29 cellular contexts compared by ENCODE assay signal in genomic region chr2:62045017-62045543, GRCh38.
"Had no signal": no experiment of that assay in that cellular context is flagged by ENCODE, and none has a peak within 500 bp of the region (broad histone marks: within the 10 kb centered on the region; RNA-seq: fewer than 3 reads in every experiment).

No MANE protein-coding gene starts in this region.

- FAIRE-seq: astrocyte, keratinocyte had no signal

- H2AFZ ChIP-seq: parathyroid adenoma had no signal

- H3K27ac ChIP-seq: epithelial cell of prostate, gastroesophageal sphincter, parathyroid adenoma, psoas muscle, testis, vagina had no signal

- H3K9ac ChIP-seq: parathyroid adenoma had no signal

- H3K27me3 ChIP-seq: gastroesophageal sphincter, testis, vagina had no signal

- H3K4me3 ChIP-seq: gastroesophageal sphincter, psoas muscle, smooth muscle cell, testis, vagina had no signal

- DNase-seq: activated CD4-positive, alpha-beta memory T cell treated with anti-CD3 and anti-CD28 coated beads for 36 hours; activated CD4-positive, alpha-beta T cell treated with anti-CD3 and anti-CD28 coated beads, Interleukin-2, amount 10 ng/mL, durations not matched to agents 24 days and 14 days; activated CD4-positive, CD25-positive, alpha-beta regulatory T cell treated with anti-CD3 and anti-CD28 coated beads, Interleukin-2, amount 50 U/mL, for 72 hours; activated CD8-positive, alpha-beta memory T cell treated with anti-CD3 and anti-CD28 coated beads, Interleukin-2, amount 50 U/mL, for 4 hours; activated effector memory CD4-positive, alpha-beta T cell treated with anti-CD3 and anti-CD28 coated beads, Interleukin-2, amount 50 U/mL, for 16 hours; activated naive CD4-positive, alpha-beta T cell treated with anti-CD3 and anti-CD28 coated beads for 36 hours; activated naive CD8-positive, alpha-beta T cell treated with anti-CD3 and anti-CD28 coated beads, Interleukin-2, amount 10 ng/mL, durations not matched to agents 7 days and 5 days; activated T-cell treated with anti-CD3 and anti-CD28 coated beads, Interleukin-2, amount 50 U/mL, for 1 hour; amniotic stem cell; central memory CD4-positive, alpha-beta T cell; head of caudate nucleus; hippocampal formation; left cardiac atrium; midbrain; naive thymus-derived CD8-positive, alpha-beta T cell; occipital lobe; psoas muscle; stimulated activated CD4-positive, alpha-beta T cell treated with anti-CD3 and anti-CD28 coated beads, Interleukin-1b, Interleukin-23, amount 100 ng/mL, for 48 hours; stimulated activated naive CD4-positive, alpha-beta T cell treated with Interleukin-2 at 50 U/mL for 16 hours; T-helper 2 cell; testis; trophoblast cell had no signal

- H3K36me3 ChIP-seq: gastroesophageal sphincter, vagina had no signal

- H3K4me2 ChIP-seq: smooth muscle cell had no signal

- H3K9me3 ChIP-seq: testis had no signal

- ATAC-seq: gastroesophageal sphincter; left cardiac atrium; naive thymus-derived CD8-positive, alpha-beta T cell; psoas muscle had no signal

- H3K4me1 ChIP-seq: psoas muscle, testis, vagina had no signal
